Comparison of ENCODE assay signal across 33 cellular contexts in genomic region chr17:14749269-14749668, GRCh38.
"Had no signal": no experiment of that assay in that cellular context is flagged by ENCODE, and none has a peak within 500 bp of the region (broad histone marks: within the 10 kb centered on the region; RNA-seq: fewer than 3 reads in every experiment).

No MANE protein-coding gene starts in this region.

- H3K27ac Mint-ChIP-seq: activated B cell treated with CpG ODN at 0.5 μM for 24 hours; activated CD8-positive, alpha-beta T cell treated with anti-CD3 and anti-CD28 coated beads for 36 hours; activated naive CD8-positive, alpha-beta T cell treated with anti-CD3 and anti-CD28 coated beads for 36 hours; activated naive CD8-positive, alpha-beta T cell treated with anti-CD3 and anti-CD28 coated beads, Interleukin-2, amount 50 U/mL, for 24 hours; T-helper 17 cell; T-helper 2 cell treated with Interferon-gamma antibody and Interleukin-4, amounts not matched to agents 5 μg/mL and 100 μg/mL, for 36 hours had no signal

- H3K4me3 ChIP-seq: adrenal gland, body of pancreas, cardiac muscle cell, colonic mucosa had no signal

- H3K27me3 Mint-ChIP-seq: activated naive CD8-positive, alpha-beta T cell treated with anti-CD3 and anti-CD28 coated beads for 36 hours had no signal

- DNase-seq: activated B cell treated with CpG ODN at 0.5 μM for 24 hours; activated CD4-positive, alpha-beta T cell treated with anti-CD3 and anti-CD28 coated beads for 48 hours; activated CD4-positive, alpha-beta T cell treated with anti-CD3 and anti-CD28 coated beads, Interleukin-2, amount 50 U/mL, for 1 hour; activated CD4-positive, alpha-beta T cell treated with anti-CD3 and anti-CD28 coated beads, Interleukin-2, amount 50 U/mL, for 48 hours; activated CD8-positive, alpha-beta memory T cell treated with anti-CD3 and anti-CD28 coated beads for 24 hours; activated CD8-positive, alpha-beta T cell treated with anti-CD3 and anti-CD28 coated beads for 36 hours; activated gamma-delta T cell; activated naive CD4-positive, alpha-beta T cell; activated naive CD4-positive, alpha-beta T cell treated with anti-CD3 and anti-CD28 coated beads, Interleukin-2, amount 50 U/mL, for 16 hours; activated naive CD8-positive, alpha-beta T cell treated with anti-CD3 and anti-CD28 coated beads for 36 hours; activated naive CD8-positive, alpha-beta T cell treated with anti-CD3 and anti-CD28 coated beads, Interleukin-2, amount 50 U/mL, for 24 hours; activated T-cell treated with anti-CD3 and anti-CD28 coated beads, Interleukin-2, amount 50 U/mL, for 1 hour; activated T-cell treated with anti-CD3 and anti-CD28 coated beads, Interleukin-2, amount 50 U/mL, for 48 hours; adrenal gland; amygdala; aorta; body of pancreas; central memory CD4-positive, alpha-beta T cell; cerebellar nuclear complex; colonic mucosa; effector CD8-positive, alpha-beta T cell; foreskin fibroblast; head of caudate nucleus; T-helper 1 cell; T-helper 17 cell; T1000; WERI-Rb-1 had no signal

- H3K27me3 ChIP-seq: adrenal gland, body of pancreas, cardiac muscle cell, colonic mucosa had no signal

- FAIRE-seq: endometrium, endothelial cell of umbilical vein, frontal cortex had no signal

- H3K36me3 ChIP-seq: adrenal gland, cardiac muscle cell, colonic mucosa, WERI-Rb-1 had no signal

- H3K9me3 Mint-ChIP-seq: activated B cell treated with CpG ODN at 0.5 μM for 24 hours; activated CD8-positive, alpha-beta T cell treated with anti-CD3 and anti-CD28 coated beads for 36 hours; activated naive CD8-positive, alpha-beta T cell treated with anti-CD3 and anti-CD28 coated beads for 36 hours; activated naive CD8-positive, alpha-beta T cell treated with anti-CD3 and anti-CD28 coated beads, Interleukin-2, amount 50 U/mL, for 24 hours; T-helper 2 cell treated with Interferon-gamma antibody and Interleukin-4, amounts not matched to agents 5 μg/mL and 100 μg/mL, for 36 hours had no signal

- H3K4me3 Mint-ChIP-seq: activated B cell treated with CpG ODN at 0.5 μM for 24 hours; activated CD8-positive, alpha-beta T cell treated with anti-CD3 and anti-CD28 coated beads for 36 hours; activated naive CD8-positive, alpha-beta T cell treated with anti-CD3 and anti-CD28 coated beads for 36 hours; activated naive CD8-positive, alpha-beta T cell treated with anti-CD3 and anti-CD28 coated beads, Interleukin-2, amount 50 U/mL, for 24 hours; T-helper 17 cell; T-helper 2 cell treated with Interferon-gamma antibody and Interleukin-4, amounts not matched to agents 5 μg/mL and 100 μg/mL, for 36 hours had no signal

- ATAC-seq: activated CD4-positive, CD25-positive, alpha-beta regulatory T cell treated with anti-CD3 and anti-CD28 coated beads, Interleukin-2, amount 50 U/mL, for 24 hours; activated CD8-positive, alpha-beta T cell treated with anti-CD3 and anti-CD28 coated beads for 36 hours; body of pancreas; T-helper 17 cell had no signal

- H3K36me3 Mint-ChIP-seq: activated naive CD8-positive, alpha-beta T cell treated with anti-CD3 and anti-CD28 coated beads for 36 hours had no signal

- H3K4me1 Mint-ChIP-seq: activated B cell treated with CpG ODN at 0.5 μM for 24 hours, T-helper 17 cell had no signal
